1 cellular context compared by ENCODE assay signal in the genomic region with DNA sequence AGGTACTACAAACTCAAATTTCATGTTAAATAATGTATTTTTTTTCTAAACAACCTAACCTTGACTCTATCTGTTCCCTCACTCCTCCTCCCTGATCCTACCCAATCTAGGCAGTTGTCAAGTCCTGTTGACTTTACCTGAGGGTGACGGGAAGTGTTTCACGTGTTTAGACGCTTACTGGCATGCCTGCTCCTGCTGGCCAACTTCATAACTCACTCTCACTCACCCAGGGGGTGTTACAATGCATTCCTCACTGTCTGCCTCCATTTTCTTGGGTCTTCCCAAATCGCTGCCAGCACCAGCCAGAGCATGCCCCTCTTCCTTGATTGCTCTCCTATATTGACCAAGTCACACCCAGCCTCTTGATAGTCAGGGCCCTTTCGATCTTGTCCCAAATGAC.
TF ChIP-seq lines count a peak whose summit lies in the region.

No MANE protein-coding gene starts in this region.

TF ChIP-seq in IMR-90, 13 proteins besides CTCF, POLR2A, EP300 and RAD21:
- TF ChIP-seq SMC3 (IDR thresholded peaks at IDR 0.05; ENCODE audit: low read depth, low read length) (no peak), MAZ (IDR thresholded peaks at IDR 0.05; ENCODE audit: borderline replicate concordance, low read depth, low read length) (no peak), FOS (IDR thresholded peaks at IDR 0.05; ENCODE audit: low read depth, low read length) (no peak)
- TF ChIP-seq, protein P1, sequence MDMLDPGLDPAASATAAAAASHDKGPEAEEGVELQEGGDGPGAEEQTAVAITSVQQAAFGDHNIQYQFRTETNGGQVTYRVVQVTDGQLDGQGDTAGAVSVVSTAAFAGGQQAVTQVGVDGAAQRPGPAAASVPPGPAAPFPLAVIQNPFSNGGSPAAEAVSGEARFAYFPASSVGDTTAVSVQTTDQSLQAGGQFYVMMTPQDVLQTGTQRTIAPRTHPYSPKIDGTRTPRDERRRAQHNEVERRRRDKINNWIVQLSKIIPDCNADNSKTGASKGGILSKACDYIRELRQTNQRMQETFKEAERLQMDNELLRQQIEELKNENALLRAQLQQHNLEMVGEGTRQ (IDR thresholded peaks at IDR 0.05; ENCODE audit: low read depth, low read length): no peak
